In genomic region chr4:83356899-83357661, GRCh38 we compare ENCODE assay signal across 8 cellular contexts. TPM values are rescaled to one million over a fixed set of nuclear protein-coding genes. Genes with fewer than 3 reads are reported as not detected.
DNase-seq lines count a peak whose midpoint lies in the region; ATAC-seq and TF ChIP-seq lines count a peak whose summit lies in the region.

No MANE protein-coding gene starts in this region.

- H3K36me3 ChIP-seq in HCT116 (ENCODE audit: control insufficient read depth in 1 of 2, insufficient read depth in 2 of 2, low read length in 2 of 2) = no peaks in the 10 kb centered on the region
- no peaks in the 10 kb centered on the region for H3K36me3 ChIP-seq in SK-N-MC (ENCODE audit: insufficient read depth, low read length)
- H3K36me3 ChIP-seq in gastroesophageal sphincter = no peaks in the 10 kb centered on the region

- H3K27ac ChIP-seq in HCT116 (ENCODE audit: low read depth, low read length) = peak overlapping the region; percentile 34; the same call in 1 of the 2 replicates
- 0 out of 2 replicates have a peak overlapping the region, but pooled peaks have one; percentile 45 for H3K27ac ChIP-seq in SK-N-MC
- peak overlapping the region in 1 of 4 donors; percentile 17 for H3K27ac ChIP-seq in gastroesophageal sphincter

- CTCF ChIA-PET in HCT116 (lab: Charles Lee) = no interaction called here
- CTCF ChIA-PET in GM10248 (lab: Yijun Ruan, JAX) = interaction anchor here (0.6 to 1.2 kb wide), 2 partner anchors 47 to 75 kb away, joined by 3 read pairs; no protein-coding TSS in a partner anchor

- TF ChIP-seq CTCF in HCT116 (IDR thresholded peaks at IDR 0.05 in 2 of 3, conservative IDR thresholded peaks at IDR 0.05 in 1 of 3; ENCODE audit: borderline replicate concordance in 1 of 3, insufficient read depth in 1 of 3, low read depth in 2 of 3, low read length in 2 of 3) (no peak), gastroesophageal sphincter (IDR thresholded peaks at IDR 0.05) (no peak), type B pancreatic cell (conservative IDR thresholded peaks at IDR 0.05) (no peak), GM10248 (IDR thresholded peaks at IDR 0.05; ENCODE audit: control extremely low read depth, extremely low read depth, low read depth, missing control alignments) (no peak)

- H3K9me2 ChIP-seq in HCT116 (ENCODE audit: insufficient read depth) = no peaks in the 10 kb centered on the region

- DNase-seq in GM03348 (ENCODE audit: low spot score) = peak; percentile 74
- DNase-seq in HCT116 (ENCODE audit: low read depth, low spot score) = peak; percentile 48
- no peak for DNase-seq in SK-N-MC (ENCODE audit: low read depth, low spot score)
- no peak for DNase-seq in type B pancreatic cell (ENCODE audit: extremely low spot score, unreplicated experiment)
- no peak for DNase-seq in GM10248 (ENCODE audit: extremely low spot score)

- intact Hi-C loops in HCT116 (cut with micrococcal nuclease) = no loop called here

- H3K4me1 Mint-ChIP-seq in type B pancreatic cell (ENCODE audit: unreplicated experiment) = peaks cover 12% of the 10 kb centered on the region

- no TSS peak for BruUV-seq in HCT116 (replicated peaks; lab: Mats Ljungman, UMichigan)

- RAD21 ChIA-PET in HCT116 (lab: Charles Lee; ENCODE audit: low non-redundant PET in 1 of 2, low total read pairs in 2 of 2, uncharacterized antibody in 2 of 2, unreplicated experiment in 2 of 2) = no interaction called here

- H3K9me3 Mint-ChIP-seq in type B pancreatic cell = peaks cover 10% of the 10 kb centered on the region

- no peak for TF ChIP-seq POLR2A in HCT116 (IDR thresholded peaks at IDR 0.05; ENCODE audit: borderline replicate concordance, extremely low read depth, insufficient read depth, insufficient read length)
- TF ChIP-seq POLR2A in gastroesophageal sphincter (IDR thresholded peaks at IDR 0.05) = no peak

- peak overlapping the region; percentile 35 for H3K4me3 Mint-ChIP-seq in type B pancreatic cell

- H3K27me3 Mint-ChIP-seq in type B pancreatic cell = no peaks in the 10 kb centered on the region

- H3K27me3 ChIP-seq in HCT116 (ENCODE audit: insufficient read depth, low read length) (no peaks in the 10 kb centered on the region), gastroesophageal sphincter (no peaks in the 10 kb centered on the region)

- 43 to 54% methylated on average over 4 of the region's 4 CpGs for WGBS in gastroesophageal sphincter (ENCODE audit: low coverage in 1 of 2), 2 donors

- peak overlapping the region; percentile 63 for H3K4me2 ChIP-seq in HCT116 (ENCODE audit: low read length)

- peak overlapping the region; percentile 99 for H2AFZ ChIP-seq in HCT116 (ENCODE audit: low read depth, low read length, poor library complexity, severe bottlenecking)

- H3K4me1 ChIP-seq in HCT116 (ENCODE audit: control insufficient read depth in 1 of 2, insufficient read depth in 2 of 2, low read length in 2 of 2) (peaks cover 17 to 20% of the 10 kb centered on the region in 2 experiments), gastroesophageal sphincter (no peaks in the 10 kb centered on the region)

- ATAC-seq in HCT116 (peak; percentile 77), gastroesophageal sphincter (peak; percentile 53), HG03196 (IDR thresholded peaks at IDR 0.05; ENCODE audit: unreplicated experiment) (no peak), HG02763 (IDR thresholded peaks at IDR 0.05; ENCODE audit: unreplicated experiment) (no peak)

- TF ChIP-seq EP300 in gastroesophageal sphincter (IDR thresholded peaks at IDR 0.05) = no peak

- H3K9ac ChIP-seq in HCT116 (ENCODE audit: low read length) (0 out of 2 replicates have a peak overlapping the region, but pooled peaks have one; percentile 1), SK-N-MC (ENCODE audit: insufficient read length) (no peak overlapping the region)

- peak overlapping the region; percentile 98 for H3K27ac Mint-ChIP-seq in type B pancreatic cell

- H3K79me2 ChIP-seq in HCT116 (ENCODE audit: insufficient read depth, low read length) = no peaks in the 10 kb centered on the region

- no peaks in the 10 kb centered on the region for H4K20me1 ChIP-seq in HCT116 (ENCODE audit: insufficient read depth)

- H3K4me3 ChIP-seq in HCT116 (replicated peaks in 1 of 2; ENCODE audit: low read depth in 1 of 2, low read length in 2 of 2) (peak overlapping the region in 1 of 2 experiments; percentile 6; a peak in 1 of 4 replicates), SK-N-MC (no peak overlapping the region), gastroesophageal sphincter (no peak overlapping the region)

- H3K9me3 ChIP-seq in HCT116 (ENCODE audit: control insufficient read depth in 1 of 2, insufficient read depth in 1 of 2, low read depth in 1 of 2, low read length in 2 of 2) = no peaks in the 10 kb centered on the region
- no peaks in the 10 kb centered on the region for H3K9me3 ChIP-seq in SK-N-MC (ENCODE audit: low read depth, low read length)
- H3K9me3 ChIP-seq in gastroesophageal sphincter = no peaks in the 10 kb centered on the region

- POLR2A ChIA-PET in HCT116 (lab: Charles Lee) (no interaction called here), GM10248 (lab: Yijun Ruan, JAX) (no interaction called here)

- no peak for TF ChIP-seq RAD21 in HCT116 (IDR thresholded peaks at IDR 0.05; ENCODE audit: low read depth)

- H3K36me3 Mint-ChIP-seq in type B pancreatic cell = no peaks in the 10 kb centered on the region

TF ChIP-seq in HCT116, 20 proteins besides CTCF, POLR2A, EP300 and RAD21 (continues in another document):
- TF ChIP-seq SP1 (IDR thresholded peaks at IDR 0.05; ENCODE audit: low read depth) (peak; percentile 67), REST (IDR thresholded peaks at IDR 0.05; ENCODE audit: low read depth) (no peak), POLR2AphosphoS5 (IDR thresholded peaks at IDR 0.05; ENCODE audit: low read depth, low read length) (no peak), CBX3 (IDR thresholded peaks at IDR 0.05; ENCODE audit: low read depth) (0 out of 2 replicates have a peak, but pooled peaks have one; percentile 24), MAX (IDR thresholded peaks at IDR 0.05) (no peak), ZFX (IDR thresholded peaks at IDR 0.05) (no peak), CEBPB (IDR thresholded peaks at IDR 0.05; ENCODE audit: low read depth) (peak; percentile 35; the same call in 1 of the 2 replicates), SIN3A (IDR thresholded peaks at IDR 0.05; ENCODE audit: low read depth) (0 out of 2 replicates have a peak, but pooled peaks have one; percentile 32), TCF7L2 (IDR thresholded peaks at IDR 0.05; ENCODE audit: borderline replicate concordance, extremely low read depth, insufficient read depth, insufficient read length) (no peak), YY1 (IDR thresholded peaks at IDR 0.05; ENCODE audit: extremely low read depth, insufficient replicate concordance, low read depth, low read length) (no peak), ATF3 (IDR thresholded peaks at IDR 0.05) (0 out of 2 replicates have a peak, but pooled peaks have one; percentile 44), FOSL1 (IDR thresholded peaks at IDR 0.05; ENCODE audit: low read depth) (peak; percentile 86), SRF (IDR thresholded peaks at IDR 0.05; ENCODE audit: low read depth) (no peak), EGR1 (IDR thresholded peaks at IDR 0.05; ENCODE audit: low read depth) (0 out of 2 replicates have a peak, but pooled peaks have one; percentile 34), EZH2 (IDR thresholded peaks at IDR 0.05) (no peak)

RNA-seq across cellular contexts. Expression of gene HPSE, which starts 22.4 kb away (rescaled TPM):
- total RNA-seq in HCT116 (2021; ENCODE audit: unreplicated experiment) (12.6 TPM), gastroesophageal sphincter (1 to 10 TPM in 2 of 4 donors, under 1 TPM in 2; 0.47 to 3.3 (median 1.5) TPM), type B pancreatic cell (ENCODE audit: low replicate concordance) (17.6 and 87.8 TPM in 2 replicates)
- polyA plus RNA-seq in HCT116 (2012) = 4.9 and 6.8 TPM in 2 replicates

Comparison
In these comparisons a context has a peak if more than half of its experiments do, and no peak if none do; other contexts are left out.
1. DNase-seq: peak in GM03348 (single experiment) and HCT116 (single experiment); none in SK-N-MC (single experiment), type B pancreatic cell (single experiment) and GM10248 (single experiment).
2. ATAC-seq: peak in HCT116 (single experiment) and gastroesophageal sphincter (single experiment); none in HG03196 (single experiment) and HG02763 (single experiment).